ENCODE assay signal across 13 cellular contexts in genomic region chr2:42974303-42974696, GRCh38.
DNase-seq lines count a peak whose midpoint lies in the region; ATAC-seq and TF ChIP-seq lines count a peak whose summit lies in the region.
"Had no signal": no experiment of that assay in that cellular context is flagged by ENCODE, and none has a peak within 500 bp of the region (broad histone marks: within the 10 kb centered on the region; RNA-seq: fewer than 3 reads in every experiment).

No MANE protein-coding gene starts in this region.

- H3K27me3 ChIP-seq in esophagus squamous epithelium (no peaks in the 10 kb centered on the region), neural progenitor cell (no peaks in the 10 kb centered on the region), upper lobe of right lung (no peaks in the 10 kb centered on the region), left lung (peaks cover 0 to 3% of the 10 kb centered on the region in 2 donors)
- H3K27me3 ChIP-seq: right lobe of liver, upper lobe of left lung had no signal

- H3K9ac ChIP-seq in neural progenitor cell, result no peak overlapping the region

- peak overlapping the region; percentile 52 for H2AFZ ChIP-seq in neural progenitor cell (replicated peaks)

- no peak for ATAC-seq in Right ventricle myocardium superior (ENCODE audit: poor library complexity)
- no peak for ATAC-seq in upper lobe of right lung
- no peak for ATAC-seq in stimulated activated naive CD8-positive, alpha-beta T cell treated with anti-CD3 and anti-CD28 coated beads, Interleukin-15, amount 100 ng/mL, for 72 hours
- ATAC-seq in left lung, result no peak

- in situ Hi-C loops in GM13977 (cut with MboI; ENCODE audit: low pct_unique_long_range_greater_than_20kb, low sequenced_read_pairs, unreplicated experiment), result loop anchor here (10.0 to 25.0 kb wide), 2 partner anchors 263 to 511 kb away; partner anchors contain the start of gene ZFP36L2

- peaks cover 14% of the 10 kb centered on the region for H3K4me1 Mint-ChIP-seq in neural progenitor cell
- peaks cover 38% of the 10 kb centered on the region for H3K4me1 Mint-ChIP-seq in stimulated activated naive CD8-positive, alpha-beta T cell treated with anti-CD3 and anti-CD28 coated beads, Interleukin-15, amount 100 ng/mL, for 72 hours

- H4K20me1 ChIP-seq in neural progenitor cell (ENCODE audit: low read depth), result no peaks in the 10 kb centered on the region

- H3K27ac ChIP-seq in esophagus squamous epithelium (peak overlapping the region in 3 of 4 donors; percentile 62 to 84 (median 83)), neural progenitor cell (no peak overlapping the region), upper lobe of right lung (peak overlapping the region; percentile 65), left lung (no peak overlapping the region)

- TF ChIP-seq POLR2A in esophagus squamous epithelium (IDR thresholded peaks at IDR 0.05), result no peak

- peak overlapping the region; percentile 35 for H3K4me3 Mint-ChIP-seq in neural progenitor cell
- H3K4me3 Mint-ChIP-seq in stimulated activated naive CD8-positive, alpha-beta T cell treated with anti-CD3 and anti-CD28 coated beads, Interleukin-15, amount 100 ng/mL, for 72 hours, result no peak overlapping the region
- H3K4me3 Mint-ChIP-seq: activated naive CD4-positive, alpha-beta T cell treated with anti-CD3 and anti-CD28 coated beads for 36 hours had no signal

- H3K27ac Mint-ChIP-seq in neural progenitor cell, result no peak overlapping the region
- H3K27ac Mint-ChIP-seq in stimulated activated naive CD8-positive, alpha-beta T cell treated with anti-CD3 and anti-CD28 coated beads, Interleukin-15, amount 100 ng/mL, for 72 hours, result no peak overlapping the region
- H3K27ac Mint-ChIP-seq: activated naive CD4-positive, alpha-beta T cell treated with anti-CD3 and anti-CD28 coated beads for 36 hours had no signal

- H3K9me3 Mint-ChIP-seq in neural progenitor cell, result no peaks in the 10 kb centered on the region
- no peaks in the 10 kb centered on the region for H3K9me3 Mint-ChIP-seq in stimulated activated naive CD8-positive, alpha-beta T cell treated with anti-CD3 and anti-CD28 coated beads, Interleukin-15, amount 100 ng/mL, for 72 hours
- H3K9me3 Mint-ChIP-seq: activated naive CD4-positive, alpha-beta T cell treated with anti-CD3 and anti-CD28 coated beads for 36 hours had no signal

- H3K4me3 ChIP-seq in esophagus squamous epithelium (no peak overlapping the region), neural progenitor cell (no peak overlapping the region), upper lobe of right lung (no peak overlapping the region), left lung (no peak overlapping the region)
- H3K4me3 ChIP-seq: right lobe of liver had no signal

- H3K36me3 ChIP-seq in esophagus squamous epithelium (no peaks in the 10 kb centered on the region), neural progenitor cell (no peaks in the 10 kb centered on the region), upper lobe of right lung (no peaks in the 10 kb centered on the region), left lung (no peaks in the 10 kb centered on the region)
- H3K36me3 ChIP-seq: right lobe of liver, upper lobe of left lung had no signal

- no peak overlapping the region for H3K4me2 ChIP-seq in neural progenitor cell

- H3K9me3 ChIP-seq in esophagus squamous epithelium, result no peaks in the 10 kb centered on the region
- no peaks in the 10 kb centered on the region for H3K9me3 ChIP-seq in neural progenitor cell (ENCODE audit: low read depth)
- no peaks in the 10 kb centered on the region for H3K9me3 ChIP-seq in upper lobe of right lung
- no peaks in the 10 kb centered on the region for H3K9me3 ChIP-seq in left lung
- H3K9me3 ChIP-seq: right lobe of liver, upper lobe of left lung had no signal

- intact Hi-C loops in cardiac septum (cut with DNase I), result loop anchor here (2.0 kb wide), 1 partner anchor 255 kb away; no protein-coding TSS in a partner anchor
- intact Hi-C loops in Right ventricle myocardium superior (cut with DNase I), result loop anchor here (2.0 to 10.0 kb wide), 3 partner anchors 151 to 511 kb away; partner anchors contain the start of gene ZFP36L2
- intact Hi-C loops in esophagus squamous epithelium (cut with DNase I), result loop anchor here (10.0 kb wide), 1 partner anchor 251 kb away; the partner anchor contains the start of gene ZFP36L2
- intact Hi-C loops in upper lobe of right lung (cut with DNase I), result loop anchor here (10.0 kb wide), 2 partner anchors 251 to 511 kb away; partner anchors contain the start of gene ZFP36L2
- intact Hi-C loops in left lung (cut with DNase I), result no loop called here

- DNase-seq in cardiac septum (ENCODE audit: low spot score) (peak; percentile 39), Right ventricle myocardium superior (no peak), esophagus squamous epithelium (lab: John Stamatoyannopoulos, UW) (no peak), neural progenitor cell (ENCODE audit: low spot score) (no peak), upper lobe of right lung (peak; percentile 27), GM13977 (ENCODE audit: low spot score) (no peak), left lung (no peak)
- DNase-seq in stimulated activated naive CD8-positive, alpha-beta T cell treated with anti-CD3 and anti-CD28 coated beads, Interleukin-15, amount 100 ng/mL, for 72 hours, result no peak
- DNase-seq: DMS153, NCI-H524 treated with DMSO at 0.1 percent for 48 hours had no signal

- WGBS in esophagus squamous epithelium, 2 donors, result 47 to 56% methylated on average over 2 of the region's 2 CpGs

- peaks cover 9% of the 10 kb centered on the region for H3K27me3 Mint-ChIP-seq in neural progenitor cell (ENCODE audit: insufficient read depth, low read depth)
- peaks cover 21% of the 10 kb centered on the region for H3K27me3 Mint-ChIP-seq in stimulated activated naive CD8-positive, alpha-beta T cell treated with anti-CD3 and anti-CD28 coated beads, Interleukin-15, amount 100 ng/mL, for 72 hours

- H3K36me3 Mint-ChIP-seq in neural progenitor cell, result no peaks in the 10 kb centered on the region

- TF ChIP-seq CTCF in esophagus squamous epithelium (IDR thresholded peaks at IDR 0.05) (no peak), neural progenitor cell (IDR thresholded peaks at IDR 0.05) (no peak), upper lobe of right lung (IDR thresholded peaks at IDR 0.05) (no peak), GM13977 (IDR thresholded peaks at IDR 0.05; ENCODE audit: extremely low read depth, insufficient read depth, missing control alignments) (no peak), left lung (IDR thresholded peaks at IDR 0.05) (no peak)

- peaks cover 13 to 47% (median 15%) of the 10 kb centered on the region in 3 donors for H3K4me1 ChIP-seq in esophagus squamous epithelium
- peaks cover 10% of the 10 kb centered on the region for H3K4me1 ChIP-seq in neural progenitor cell
- peaks cover 15% of the 10 kb centered on the region for H3K4me1 ChIP-seq in upper lobe of right lung
- peaks cover 4 to 29% of the 10 kb centered on the region in 2 donors for H3K4me1 ChIP-seq in left lung

- H3K79me2 ChIP-seq in neural progenitor cell (ENCODE audit: low read depth), result no peaks in the 10 kb centered on the region

- H3F3A ChIP-seq in neural progenitor cell (ENCODE audit: low read depth), result peaks cover 5% of the 10 kb centered on the region

Comparison
In these comparisons a context has a peak if more than half of its experiments do, and no peak if none do; other contexts are left out.
1. DNase-seq: peak in cardiac septum (single experiment) and upper lobe of right lung (single experiment); none in Right ventricle myocardium superior (single experiment), esophagus squamous epithelium (single experiment), neural progenitor cell (single experiment), GM13977 (single experiment), stimulated activated naive CD8-positive, alpha-beta T cell treated with anti-CD3 and anti-CD28 coated beads, Interleukin-15, amount 100 ng/mL, for 72 hours (0 of 2) and left lung (0 of 2).
2. H3K27ac ChIP-seq: peak in esophagus squamous epithelium (3 of 4) and upper lobe of right lung (single experiment); none in neural progenitor cell (single experiment) and left lung (0 of 2).
3. intact Hi-C loops: an anchor here in cardiac septum (2.0 kb wide), Right ventricle myocardium superior (2.0 to 10.0 kb wide), esophagus squamous epithelium (10.0 kb wide) and upper lobe of right lung (10.0 kb wide); none called in left lung.